ENCODE assay signal across 23 cellular contexts in the genomic region with DNA sequence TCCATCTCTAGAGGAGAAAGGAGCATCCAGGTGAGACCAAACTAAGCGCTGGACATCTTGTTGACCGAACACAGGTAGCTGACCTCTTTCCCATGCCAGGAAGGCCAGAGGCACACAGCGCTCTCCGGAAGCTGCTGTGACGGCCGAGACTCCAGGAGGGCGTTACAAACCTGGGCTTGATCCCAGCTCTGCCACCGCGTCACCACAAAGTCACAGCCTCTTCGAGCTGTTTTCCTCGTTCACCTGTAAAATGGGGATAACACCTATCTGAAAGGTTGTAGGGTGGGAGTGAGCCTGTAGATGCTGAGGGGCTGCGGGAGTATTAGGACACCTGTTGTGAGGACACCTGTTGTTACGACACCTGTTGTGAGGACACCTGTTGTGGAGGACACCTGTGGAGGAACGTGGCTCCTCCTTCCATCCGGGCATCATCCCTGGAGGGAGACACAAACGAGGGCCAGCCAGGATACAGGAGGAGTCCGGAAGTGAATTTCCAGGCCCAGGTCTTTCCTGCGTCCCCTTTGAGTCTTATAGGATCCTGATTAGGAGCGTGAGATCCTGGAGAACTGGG. TPM values are rescaled to one million over a fixed set of nuclear protein-coding genes. Genes with fewer than 3 reads are reported as not detected.
"Had no signal": no experiment of that assay in that cellular context is flagged by ENCODE, and none has a peak within 500 bp of the region (broad histone marks: within the 10 kb centered on the region; RNA-seq: fewer than 3 reads in every experiment).

No MANE protein-coding gene starts in this region.

- H3K27ac ChIP-seq: dorsolateral prefrontal cortex, heart left ventricle, testis, tibial nerve had no signal

- H3K9me3 ChIP-seq: heart left ventricle, testis, tibial nerve had no signal

- DNase-seq: cortex of kidney; effector CD8-positive, alpha-beta T cell; heart left ventricle; hippocampal formation; kidney glomerular epithelial cell; mammary epithelial cell; naive thymus-derived CD4-positive, alpha-beta T cell; nephron progenitor cell; small intestine; stimulated activated CD4-positive, alpha-beta T cell treated with anti-CD3 and anti-CD28 coated beads, Interleukin-4, amount 100 ng/mL, for 1 hour; stimulated activated CD8-positive, alpha-beta memory T cell treated with anti-CD3 and anti-CD28 coated beads, Interleukin-4, amount 100 ng/mL, for 48 hours; testis had no signal

- H3K27me3 ChIP-seq: testis had no signal

- H3K4me1 ChIP-seq: heart left ventricle, testis, tibial nerve had no signal

- ATAC-seq: esophagus mucosa; heart left ventricle; left lobe of liver; naive thymus-derived CD4-positive, alpha-beta T cell; stimulated activated memory B cell treated with anti-CD40 and anti-IgM and Interleukin-4, amounts not matched to agents 10 μg/mL and 1 μg/mL and 100 μg/mL, for 72 hours had no signal

- H3K36me3 ChIP-seq: heart left ventricle, tibial nerve had no signal

- H3K4me3 ChIP-seq: dorsolateral prefrontal cortex, heart left ventricle, testis, tibial nerve had no signal

RNA-seq across cellular contexts. Expression of gene MUC4, which starts 2.3 kb away (rescaled TPM):
- total RNA-seq: fibroblast of lung, lower leg skin, mammary epithelial cell, mesenteric fat pad, pulmonary artery endothelial cell, subcutaneous adipose tissue, tibial nerve had no signal
- polyA plus RNA-seq: fibroblast of lung; mammary epithelial cell; naive thymus-derived CD4-positive, alpha-beta T cell; urinary bladder had no signal
